In genomic region chr2:9765611-9766531, GRCh38 we compare ENCODE assay signal across 1 cellular context.
TF ChIP-seq lines count a peak whose summit lies in the region.

No MANE protein-coding gene starts in this region.

TF ChIP-seq in K562, 482 proteins besides CTCF, POLR2A, EP300 and RAD21 (continued from another document):
- TF ChIP-seq RERE (CRISPR knock-in tag; IDR thresholded peaks at IDR 0.05; ENCODE audit: borderline replicate concordance) (no peak), ID3 (CRISPR knock-in tag; IDR thresholded peaks at IDR 0.05) (no peak), ID3 (tag; IDR thresholded peaks at IDR 0.05) (no peak), USF2 (CRISPR knock-in tag; IDR thresholded peaks at IDR 0.05) (peak; percentile 45), MXD1 (CRISPR knock-in tag; IDR thresholded peaks at IDR 0.05; ENCODE audit: borderline replicate concordance, poor library complexity, severe bottlenecking) (no peak), FOXJ3 (CRISPR knock-in tag; IDR thresholded peaks at IDR 0.05) (no peak), KDM1A (IDR thresholded peaks at IDR 0.05) (peak in 1 of 2 experiments; percentile 64; a peak in 1 of 4 replicates), EGR1 (conservative IDR thresholded peaks at IDR 0.05) (0 out of 2 replicates have a peak, but pooled peaks have one; percentile 14), GATAD2B (IDR thresholded peaks at IDR 0.05; ENCODE audit: borderline replicate concordance) (no peak), SAFB2 (IDR thresholded peaks at IDR 0.05; ENCODE audit: borderline replicate concordance, low read depth, low read length, severe bottlenecking) (no peak), SMARCC2 (IDR thresholded peaks at IDR 0.05; ENCODE audit: low read depth) (no peak), ZNF232 (CRISPR knock-in tag; IDR thresholded peaks at IDR 0.05) (no peak), SUPT5H (IDR thresholded peaks at IDR 0.05) (no peak)
